8 cellular contexts compared by ENCODE assay signal in genomic region chr2:65436169-65436824, GRCh38. TPM values are rescaled to one million over a fixed set of nuclear protein-coding genes. Genes with fewer than 3 reads are reported as not detected.
DNase-seq lines count a peak whose midpoint lies in the region; ATAC-seq and TF ChIP-seq lines count a peak whose summit lies in the region.

No MANE protein-coding gene starts in this region.

- H3K27ac Mint-ChIP-seq in activated naive CD8-positive, alpha-beta T cell treated with anti-CD3 and anti-CD28 coated beads, Interleukin-2, amount 50 U/mL, for 24 hours = peak overlapping the region; percentile 77

- peaks cover 7% of the 10 kb centered on the region for H3K4me1 ChIP-seq in RWPE2 (ENCODE audit: insufficient read depth, poor library complexity, severe bottlenecking)

- no peaks in the 10 kb centered on the region for H3K36me3 Mint-ChIP-seq in activated naive CD8-positive, alpha-beta T cell treated with anti-CD3 and anti-CD28 coated beads, Interleukin-2, amount 50 U/mL, for 24 hours (ENCODE audit: low read depth)

- no peaks in the 10 kb centered on the region for H3K9me3 ChIP-seq in RWPE2 (ENCODE audit: severe bottlenecking)

- peak; percentile 32 for ATAC-seq in RWPE2 (ENCODE audit: low read depth)
- no peak for ATAC-seq in activated naive CD8-positive, alpha-beta T cell treated with anti-CD3 and anti-CD28 coated beads, Interleukin-2, amount 50 U/mL, for 24 hours
- ATAC-seq in Right ventricle myocardium inferior = peak; percentile 75

- H3K27me3 Mint-ChIP-seq in activated naive CD8-positive, alpha-beta T cell treated with anti-CD3 and anti-CD28 coated beads, Interleukin-2, amount 50 U/mL, for 24 hours = peaks cover 57% of the 10 kb centered on the region

- H3K36me3 ChIP-seq in RWPE2 (ENCODE audit: low read depth) = no peaks in the 10 kb centered on the region

- peaks cover 24% of the 10 kb centered on the region for H3K4me1 Mint-ChIP-seq in activated naive CD8-positive, alpha-beta T cell treated with anti-CD3 and anti-CD28 coated beads, Interleukin-2, amount 50 U/mL, for 24 hours

- intact Hi-C loops in Right ventricle myocardium inferior (cut with DNase I) = loop anchor here (1.0 to 10.0 kb wide), 4 partner anchors 43 to 371 kb away; partner anchors contain the start of gene ACTR2

- peak; percentile 14 for DNase-seq in GDM1 (lab: John Stamatoyannopoulos, UW)
- DNase-seq in GOT3 (lab: John Stamatoyannopoulos, UW) = peak; percentile 85
- peak; percentile 89 for DNase-seq in LHCN-M2 (ENCODE audit: low read depth)
- DNase-seq in RWPE2 (ENCODE audit: low spot score) = peak; percentile 85
- peak; percentile 42 for DNase-seq in activated naive CD8-positive, alpha-beta T cell treated with anti-CD3 and anti-CD28 coated beads, Interleukin-2, amount 50 U/mL, for 24 hours
- DNase-seq in Right ventricle myocardium inferior (ENCODE audit: missing footprints) = peak; percentile 95
- DNase-seq in nucleus accumbens (lab: John Stamatoyannopoulos, UW) = peak in 54 of 56 donors; percentile 30 to 95 (median 76)
- DNase-seq in effector CD4-positive, alpha-beta T cell = no peak

- TF ChIP-seq CTCF in RWPE2 (IDR thresholded peaks at IDR 0.05; ENCODE audit: poor library complexity, severe bottlenecking) = no peak

- H3K27me3 ChIP-seq in RWPE2 (ENCODE audit: insufficient read depth, poor library complexity, severe bottlenecking) = no peaks in the 10 kb centered on the region

- H3K9me3 Mint-ChIP-seq in activated naive CD8-positive, alpha-beta T cell treated with anti-CD3 and anti-CD28 coated beads, Interleukin-2, amount 50 U/mL, for 24 hours = no peaks in the 10 kb centered on the region

- peak overlapping the region; percentile 91 for H3K27ac ChIP-seq in RWPE2 (ENCODE audit: poor library complexity, severe bottlenecking)

- H3K4me3 Mint-ChIP-seq in activated naive CD8-positive, alpha-beta T cell treated with anti-CD3 and anti-CD28 coated beads, Interleukin-2, amount 50 U/mL, for 24 hours = peak overlapping the region; percentile 88

- H3K4me3 ChIP-seq in RWPE2 (ENCODE audit: severe bottlenecking) = peak overlapping the region; percentile 46

RNA-seq across cellular contexts. Expression of gene SPRED2, which starts 3.9 kb away (rescaled TPM):
- 8.6 and 12.2 TPM in 2 replicates for total RNA-seq in LHCN-M2 (2014; rRNA removed)
- 8.2 TPM for polyA plus RNA-seq in LHCN-M2 (2012)
- total RNA-seq in Right ventricle myocardium inferior = 14.0 TPM
